27 cellular contexts compared by ENCODE assay signal in genomic region chr9:114688892-114689291, GRCh38. TPM values are rescaled to one million over a fixed set of nuclear protein-coding genes. Genes with fewer than 3 reads are reported as not detected.
"Had no signal": no experiment of that assay in that cellular context is flagged by ENCODE, and none has a peak within 500 bp of the region (broad histone marks: within the 10 kb centered on the region; RNA-seq: fewer than 3 reads in every experiment).

No MANE protein-coding gene starts in this region.

- H3K4me1 ChIP-seq: breast epithelium, esophagus muscularis mucosa, gastroesophageal sphincter, heart left ventricle, left lung, prostate gland, right atrium auricular region, suprapubic skin, uterus had no signal

- H3K9me3 ChIP-seq: breast epithelium, esophagus muscularis mucosa, gastroesophageal sphincter, heart left ventricle, left lung, prostate gland, right atrium auricular region, suprapubic skin, transverse colon, uterus had no signal

- H3K27me3 ChIP-seq: breast epithelium, esophagus muscularis mucosa, gastroesophageal sphincter, left lung, right atrium auricular region, suprapubic skin, transverse colon, uterus had no signal

- FAIRE-seq: astrocyte had no signal

- ATAC-seq: activated CD4-positive, CD25-positive, alpha-beta regulatory T cell treated with anti-CD3 and anti-CD28 coated beads, Interleukin-2, amount 50 U/mL, for 24 hours; gastroesophageal sphincter; heart left ventricle; left lung had no signal

- H3K4me3 Mint-ChIP-seq: neural crest cell had no signal

- H3K27ac ChIP-seq: breast epithelium, esophagus muscularis mucosa, gastroesophageal sphincter, heart left ventricle, left lung, prostate gland, right atrium auricular region, suprapubic skin, transverse colon, uterus had no signal

- H3K36me3 ChIP-seq: breast epithelium, esophagus muscularis mucosa, gastroesophageal sphincter, heart left ventricle, left lung, prostate gland, right atrium auricular region, suprapubic skin, transverse colon, uterus had no signal

- H3K4me3 ChIP-seq: breast epithelium, esophagus muscularis mucosa, gastroesophageal sphincter, heart left ventricle, left lung, prostate gland, right atrium auricular region, suprapubic skin, transverse colon, uterus had no signal

- DNase-seq: activated effector memory CD4-positive, alpha-beta T cell treated with Interleukin-2 at 50 U/mL for 16 hours; activated T-cell treated with anti-CD3 and anti-CD28 coated beads for 4 hours; cerebellar nuclear complex; effector CD4-positive, alpha-beta T cell; heart left ventricle; left lung; mammary epithelial cell; midbrain; stimulated activated CD4-positive, alpha-beta T cell treated with anti-CD3 and anti-CD28 coated beads, Interleukin-12 subunit alpha, Interleukin-12 subunit beta, amount 100 ng/mL, for 4 hours; stimulated activated CD4-positive, alpha-beta T cell treated with anti-CD3 and anti-CD28 coated beads, Interleukin-1b, Interleukin-23, amount 100 ng/mL, for 48 hours; stimulated activated naive CD4-positive, alpha-beta T cell treated with Interleukin-2 at 50 U/mL for 16 hours; transverse colon; uterus had no signal

RNA-seq across cellular contexts. Expression of gene TEX48, which starts 6.9 kb away (rescaled TPM):
- total RNA-seq: astrocyte, breast epithelium, esophagus muscularis mucosa, gastroesophageal sphincter, heart left ventricle, kidney epithelial cell, left lung, mammary epithelial cell, neural crest cell, osteocyte, prostate gland, right atrium auricular region, suprapubic skin, transverse colon, uterus had no signal
- polyA plus RNA-seq: adipose tissue, heart left ventricle, mammary epithelial cell had no signal

RNA-seq across cellular contexts. Expression of gene TEX53, which starts 31.3 kb away (rescaled TPM):
- total RNA-seq: activated CD8-positive, alpha-beta memory T cell treated with anti-CD3 and anti-CD28 coated beads for 36 hours; astrocyte; breast epithelium; esophagus muscularis mucosa; gastroesophageal sphincter; heart left ventricle; kidney epithelial cell; left lung; mammary epithelial cell; neural crest cell; osteocyte; prostate gland; right atrium auricular region; suprapubic skin; T-helper 1 cell treated with Interleukin-12 subunit alpha and Interleukin-12 subunit beta and Interleukin-4 antibody, amounts not matched to agents 30 ng/mL and 1 ng/mL, for 36 hours; transverse colon; uterus had no signal
- polyA plus RNA-seq: adipose tissue, heart left ventricle, mammary epithelial cell had no signal
